Comparison of ENCODE assay signal across 16 cellular contexts in genomic region chr15:87326274-87326673, GRCh38.
A peak's percentile ranks its signal among the peaks of the same experiment; 100 is the strongest.
DNase-seq lines count a peak whose midpoint lies in the region; FAIRE-seq and TF ChIP-seq lines count a peak whose summit lies in the region.
"Had no signal": no experiment of that assay in that cellular context is flagged by ENCODE, and none has a peak within 500 bp of the region (broad histone marks: within the 10 kb centered on the region; RNA-seq: fewer than 3 reads in every experiment).

No MANE protein-coding gene starts in this region.

- H3K36me3 ChIP-seq in astrocyte (ENCODE audit: insufficient read depth, low read length): no peaks in the 10 kb centered on the region
- H3K36me3 ChIP-seq in smooth muscle cell (ENCODE audit: low read depth): no peaks in the 10 kb centered on the region
- H3K36me3 ChIP-seq in ovary: no peaks in the 10 kb centered on the region
- H3K36me3 ChIP-seq: BLaER1 treated with 17β-estradiol and CSF1 and Interleukin-3, amounts not matched to agents 10 nM and 100 nM had no signal

- no peaks in the 10 kb centered on the region for H3K27me3 Mint-ChIP-seq in astrocyte (ENCODE audit: low read depth, unreplicated experiment)
- H3K27me3 Mint-ChIP-seq in H9 (ENCODE audit: low read depth): no peaks in the 10 kb centered on the region

- H3K79me2 ChIP-seq in astrocyte (ENCODE audit: insufficient read depth, low read length) (no peaks in the 10 kb centered on the region), smooth muscle cell (ENCODE audit: low read depth) (no peaks in the 10 kb centered on the region), H9 (ENCODE audit: insufficient read depth, low read length) (no peaks in the 10 kb centered on the region)

- H3K9me3 ChIP-seq in astrocyte (ENCODE audit: insufficient read depth, low read depth, low read length) (no peaks in the 10 kb centered on the region), smooth muscle cell (replicated peaks; ENCODE audit: low read depth) (no peaks in the 10 kb centered on the region), H9 (ENCODE audit: control insufficient read depth, low read depth, low read length) (no peaks in the 10 kb centered on the region), ovary (no peaks in the 10 kb centered on the region)
- H3K9me3 ChIP-seq: BLaER1 treated with 17β-estradiol and CSF1 and Interleukin-3, amounts not matched to agents 10 nM and 100 nM had no signal

- H4K8ac ChIP-seq in H9 (replicated peaks; ENCODE audit: insufficient read length, low read depth, low read length): no peak overlapping the region

- H3K56ac ChIP-seq in H9 (ENCODE audit: insufficient read length, low read depth, low read length): no peak overlapping the region

- intact Hi-C loops in ovary (cut with DNase I): no loop called here

- H3K4me3 Mint-ChIP-seq in astrocyte (ENCODE audit: unreplicated experiment) (no peak overlapping the region), H9 (no peak overlapping the region)
- H3K4me3 Mint-ChIP-seq: CD8-positive, alpha-beta T cell had no signal

- no peak for TF ChIP-seq POLR2A in ovary (IDR thresholded peaks at IDR 0.05)

- no peak overlapping the region for H2BK20ac ChIP-seq in H9 (ENCODE audit: low read depth, low read length, poor library complexity, severe bottlenecking)

- H3K23me2 ChIP-seq in H9 (ENCODE audit: insufficient read length, low read depth, low read length, poor library complexity, severe bottlenecking): no peaks in the 10 kb centered on the region

- H3K4me1 ChIP-seq in astrocyte (ENCODE audit: insufficient read depth, low read length) (no peaks in the 10 kb centered on the region), smooth muscle cell (ENCODE audit: low read depth) (no peaks in the 10 kb centered on the region), H9 (ENCODE audit: insufficient read depth, low read length) (no peaks in the 10 kb centered on the region), ovary (ENCODE audit: insufficient read depth) (no peaks in the 10 kb centered on the region)
- H3K4me1 ChIP-seq: BLaER1 treated with 17β-estradiol and CSF1 and Interleukin-3, amounts not matched to agents 10 nM and 100 nM had no signal

- H4K5ac ChIP-seq in H9 (ENCODE audit: insufficient read length, low read depth, low read length): no peak overlapping the region

- H3K27ac Mint-ChIP-seq in astrocyte (ENCODE audit: unreplicated experiment) (no peak overlapping the region), H9 (peak overlapping the region in 1 of 3 experiments; percentile 72; a peak in 1 of 7 replicates)
- H3K27ac Mint-ChIP-seq: CD8-positive, alpha-beta T cell had no signal

- no peak for FAIRE-seq in astrocyte (lab: Jason Lieb, UNC)

- H3K4me3 ChIP-seq in astrocyte (ENCODE audit: insufficient read depth, low read depth, low read length): no peak overlapping the region
- H3K4me3 ChIP-seq in smooth muscle cell: no peak overlapping the region
- no peak overlapping the region for H3K4me3 ChIP-seq in ovary
- H3K4me3 ChIP-seq: BLaER1 treated with 17β-estradiol and CSF1 and Interleukin-3, amounts not matched to agents 10 nM and 100 nM had no signal

- no peak overlapping the region for H2BK12ac ChIP-seq in H9 (ENCODE audit: insufficient read length, low read depth, low read length)

- H3K79me1 ChIP-seq in H9 (ENCODE audit: insufficient read depth, low read depth, low read length, poor library complexity, severe bottlenecking): no peaks in the 10 kb centered on the region

- no peak overlapping the region for H2AK5ac ChIP-seq in H9 (ENCODE audit: insufficient read length, low read length)

- DNase-seq in ELR (ENCODE audit: low read depth) (peak; percentile 23), NCI-H226 (peak; percentile 21), astrocyte (ENCODE audit: low read depth) (peak; percentile 32), smooth muscle cell (lab: John Stamatoyannopoulos, UW; ENCODE audit: unreplicated experiment) (no peak), H9 (no peak), ovary (no peak), GM03348 (ENCODE audit: low spot score) (no peak)
- DNase-seq: Calu3; CD8-positive, alpha-beta T cell; NCI-H1694 treated with DMSO at 0.1 percent for 48 hours; NCI-H2227 treated with DMSO at 0.1 percent for 48 hours; NCI-H524; PC-3; SIG-M5 had no signal

- H3K4me1 Mint-ChIP-seq in astrocyte (ENCODE audit: low read depth, unreplicated experiment) (peaks cover 6% of the 10 kb centered on the region), H9 (no peaks in the 10 kb centered on the region)

- H3K4me2 ChIP-seq in astrocyte (ENCODE audit: low read length): no peak overlapping the region
- peak overlapping the region; percentile 12 for H3K4me2 ChIP-seq in smooth muscle cell
- H3K4me2 ChIP-seq in H9 (ENCODE audit: insufficient read depth, insufficient read length, low read length): no peak overlapping the region
- H3K4me2 ChIP-seq: BLaER1 treated with 17β-estradiol and CSF1 and Interleukin-3, amounts not matched to agents 10 nM and 100 nM had no signal

- no peak overlapping the region for H3T11ph ChIP-seq in H9 (ENCODE audit: low read length)

- no peak overlapping the region for H4K91ac ChIP-seq in H9 (ENCODE audit: insufficient read length, low read depth, low read length)

- no peak overlapping the region for H3K14ac ChIP-seq in H9 (ENCODE audit: insufficient read depth, low read length)

- H2BK5ac ChIP-seq in H9 (ENCODE audit: insufficient read length, low read length): no peak overlapping the region

- H3K9me3 Mint-ChIP-seq in astrocyte (ENCODE audit: unreplicated experiment): peaks cover 3% of the 10 kb centered on the region
- peaks cover 2 to 4% of the 10 kb centered on the region in 2 experiments; a peak in 4 of 5 replicates for H3K9me3 Mint-ChIP-seq in H9

- H3K27ac ChIP-seq in astrocyte (ENCODE audit: low read depth, low read length) (no peak overlapping the region), smooth muscle cell (ENCODE audit: low read depth) (no peak overlapping the region), H9 (ENCODE audit: insufficient read length, low read depth, low read length) (no peak overlapping the region), ovary (no peak overlapping the region)
- H3K27ac ChIP-seq: BLaER1 treated with 17β-estradiol and CSF1 and Interleukin-3, amounts not matched to agents 10 nM and 100 nM; RWPE1 had no signal

- no peaks in the 10 kb centered on the region for H4K20me1 ChIP-seq in astrocyte (ENCODE audit: insufficient read depth, low read length)
- no peaks in the 10 kb centered on the region for H4K20me1 ChIP-seq in smooth muscle cell (ENCODE audit: low read depth)
- H4K20me1 ChIP-seq in H9 (ENCODE audit: control insufficient read depth, insufficient read depth, insufficient read length): no peaks in the 10 kb centered on the region
- H4K20me1 ChIP-seq: BLaER1 treated with 17β-estradiol and CSF1 and Interleukin-3, amounts not matched to agents 10 nM and 100 nM had no signal

- no peak overlapping the region for H3K9ac ChIP-seq in astrocyte (ENCODE audit: low read length)
- H3K9ac ChIP-seq in smooth muscle cell (ENCODE audit: low read depth): no peak overlapping the region
- H3K9ac ChIP-seq in H9 (ENCODE audit: extremely low read depth, insufficient read length, low read length): no peak overlapping the region
- H3K9ac ChIP-seq: BLaER1 treated with 17β-estradiol and CSF1 and Interleukin-3, amounts not matched to agents 10 nM and 100 nM had no signal

- no peak overlapping the region for H3K23ac ChIP-seq in H9 (ENCODE audit: insufficient read length, low read depth, low read length)

- WGBS in smooth muscle cell (ENCODE audit: low lambda C conversion rate): 70% methylated on average over 1 of the region's 1 CpG
- WGBS in H9 (ENCODE audit: extremely low coverage, insufficient read length, low lambda C conversion rate): no CpG with 5 or more reads among the region's 1 CpG
- 9 to 17% (median 16%) methylated on average over 1 of the region's 1 CpG for WGBS in ovary, 3 donors

- no peak overlapping the region for H3K4ac ChIP-seq in H9 (ENCODE audit: low read depth, low read length)

- TF ChIP-seq CTCF in astrocyte (IDR thresholded peaks at IDR 0.05; ENCODE audit: insufficient read depth, low read depth, low read length) (no peak), smooth muscle cell (IDR thresholded peaks at IDR 0.05; ENCODE audit: borderline replicate concordance, insufficient read depth, poor library complexity, severe bottlenecking) (no peak), H9 (conservative IDR thresholded peaks at IDR 0.05) (no peak), ovary (IDR thresholded peaks at IDR 0.05) (no peak)

- H2BK15ac ChIP-seq in H9 (ENCODE audit: low read depth, low read length): no peak overlapping the region

- no peaks in the 10 kb centered on the region for H3F3A ChIP-seq in smooth muscle cell (ENCODE audit: low read depth)

- no peaks in the 10 kb centered on the region for H3K27me3 ChIP-seq in astrocyte (ENCODE audit: insufficient read depth, low read length)
- no peaks in the 10 kb centered on the region for H3K27me3 ChIP-seq in smooth muscle cell (ENCODE audit: low read depth)
- no peaks in the 10 kb centered on the region for H3K27me3 ChIP-seq in H9 (ENCODE audit: insufficient read depth, low read length)
- no peaks in the 10 kb centered on the region for H3K27me3 ChIP-seq in ovary
- H3K27me3 ChIP-seq: BLaER1 treated with 17β-estradiol and CSF1 and Interleukin-3, amounts not matched to agents 10 nM and 100 nM had no signal

- H2AFZ ChIP-seq in astrocyte (ENCODE audit: low read depth, low read length) (peak overlapping the region; percentile 21), smooth muscle cell (ENCODE audit: low read depth) (no peak overlapping the region), H9 (ENCODE audit: low read length) (no peak overlapping the region)

- TF ChIP-seq EP300 in ovary (IDR thresholded peaks at IDR 0.05): no peak

- H3K36me3 Mint-ChIP-seq in astrocyte (ENCODE audit: low read depth, unreplicated experiment): no peaks in the 10 kb centered on the region
- H3K36me3 Mint-ChIP-seq in H9 (ENCODE audit: insufficient read depth in 1 of 3, low read depth in 3 of 3): no peaks in the 10 kb centered on the region; a peak in 1 of 7 replicates
- H3K36me3 Mint-ChIP-seq: CD8-positive, alpha-beta T cell had no signal

- H3K18ac ChIP-seq in H9 (ENCODE audit: insufficient read length, low read depth, low read length): no peak overlapping the region

- H2BK120ac ChIP-seq in H9 (ENCODE audit: low read depth, low read length, poor library complexity, severe bottlenecking): no peak overlapping the region

Comparison
In these comparisons a context has a peak if more than half of its experiments do, and no peak if none do; other contexts are left out.
1. DNase-seq: peak in ELR (single experiment), NCI-H226 (single experiment) and astrocyte (single experiment); none in smooth muscle cell (single experiment), H9 (single experiment), ovary (0 of 5) and GM03348 (single experiment).